Comparison of ENCODE assay signal across 8 cellular contexts in genomic region chrX:2497961-2498780, GRCh38. TPM values are rescaled to one million over a fixed set of nuclear protein-coding genes. Genes with fewer than 3 reads are reported as not detected.
DNase-seq lines count a peak whose midpoint lies in the region; ATAC-seq, FAIRE-seq and TF ChIP-seq lines count a peak whose summit lies in the region.

No MANE protein-coding gene starts in this region.

- peak overlapping the region; percentile 86 for H3K4me2 ChIP-seq in GM12878 (ENCODE audit: control insufficient read depth, insufficient read depth)

- H4K20me1 ChIP-seq in GM12878 (ENCODE audit: control insufficient read depth, insufficient read depth): no peaks in the 10 kb centered on the region

- peaks cover 55% of the 10 kb centered on the region for H3K79me2 ChIP-seq in GM12878 (ENCODE audit: control insufficient read depth, insufficient read depth, low read length)

- FAIRE-seq in GM12878 (lab: Jason Lieb, UNC): no peak
- no peak for FAIRE-seq in D721Med (lab: Jason Lieb, UNC)

- DNase-seq in HT-29 (ENCODE audit: low spot score) (peak; percentile 38), GM12878 (ENCODE audit: low read depth, low spot score) (no peak), iris pigment epithelial cell (ENCODE audit: low read depth) (peak; percentile 55), D721Med (ENCODE audit: insufficient read length, low spot score) (no peak), NCI-H1092 (lab: John Stamatoyannopoulos, UW) (no peak), kidney glomerular epithelial cell (lab: John Stamatoyannopoulos, UW) (no peak)

- H3K4me1 ChIP-seq in GM12878 (ENCODE audit: control insufficient read depth, insufficient read depth, low read length): peaks cover 15% of the 10 kb centered on the region
- H3K4me1 ChIP-seq in stomach smooth muscle (ENCODE audit: control insufficient read depth, insufficient read depth, low read length): peaks cover 24% of the 10 kb centered on the region

- RAD21 ChIA-PET in GM12878 (lab: Charles Lee; ENCODE audit: unreplicated experiment): no interaction called here

- CTCF ChIA-PET in GM12878 (lab: Yijun Ruan, JAX): no interaction called here

- BruUV-seq in GM12878 (replicated peaks; lab: Mats Ljungman, UMichigan): no TSS peak

- H2AFZ ChIP-seq in GM12878 (ENCODE audit: control insufficient read depth, low read depth, low read length): no peak overlapping the region

- in situ Hi-C loops in GM12878 (cut with MboI): no loop called here

- WGBS in GM12878 (ENCODE audit: insufficient coverage, insufficient replicate concordance, low lambda C conversion rate, missing lambda C conversion rate): 94% methylated on average over 11 of the region's 11 CpGs

- no peak for TF ChIP-seq RAD21 in GM12878 (IDR thresholded peaks at IDR 0.05; ENCODE audit: insufficient read depth, low read depth, low read length)

- ATAC-seq in GM12878: peak; percentile 17
- ATAC-seq in activated CD4-positive, CD25-positive, alpha-beta regulatory T cell treated with anti-CD3 and anti-CD28 coated beads, Interleukin-2, amount 50 U/mL, for 24 hours: no peak

- intact Hi-C loops in GM12878 (cut with micrococcal nuclease; ENCODE audit: unreplicated experiment): loop anchor here (2.0 to 5.0 kb wide), 2 partner anchors 89 to 836 kb away; no protein-coding TSS in a partner anchor

- TF ChIP-seq CTCF in GM12878 (IDR thresholded peaks at IDR 0.05 in 2 of 3, conservative IDR thresholded peaks at IDR 0.05 in 1 of 3; ENCODE audit: control insufficient read depth in 2 of 3, extremely low read depth in 1 of 3, insufficient read depth in 1 of 3, low read depth in 3 of 3, low read length in 3 of 3) (no peak), D721Med (IDR thresholded peaks at IDR 0.05; ENCODE audit: insufficient read depth, missing control alignments) (no peak)

- H3K36me3 ChIP-seq in GM12878 (ENCODE audit: control insufficient read depth in 2 of 2, insufficient read depth in 2 of 2, low read length in 1 of 2): peaks cover 3 to 6% of the 10 kb centered on the region in 2 experiments; a peak in 2 of 4 replicates
- no peaks in the 10 kb centered on the region for H3K36me3 ChIP-seq in stomach smooth muscle (ENCODE audit: control insufficient read depth in 2 of 2, insufficient read depth in 2 of 2, low read length in 2 of 2)

- SMC1A ChIA-PET in GM12878 (lab: Charles Lee; ENCODE audit: uncharacterized antibody, unreplicated experiment): no interaction called here

- H3K27me3 ChIP-seq in GM12878 (replicated peaks in 1 of 2; ENCODE audit: control insufficient read depth in 2 of 2, insufficient read depth in 2 of 2, low read length in 1 of 2) (no peaks in the 10 kb centered on the region), stomach smooth muscle (ENCODE audit: control insufficient read depth in 1 of 2, insufficient read depth in 2 of 2, low read length in 2 of 2) (no peaks in the 10 kb centered on the region)

- TF ChIP-seq EP300 in GM12878 (IDR thresholded peaks at IDR 0.05; ENCODE audit: borderline replicate concordance in 1 of 2, control insufficient read depth in 1 of 2, low read depth in 2 of 2, low read length in 2 of 2): no peak

- H3K4me3 ChIP-seq in GM12878 (peak overlapping the region; percentile 90), stomach smooth muscle (ENCODE audit: low read length in 2 of 2) (peak overlapping the region; percentile 8 to 81)

- peak overlapping the region; percentile 94 for H3K9ac ChIP-seq in GM12878 (ENCODE audit: control insufficient read depth, insufficient read depth, low read length)
- H3K9ac ChIP-seq in stomach smooth muscle (ENCODE audit: low read length in 2 of 2): peak overlapping the region in 1 of 2 donors; percentile 68

- POLR2A ChIA-PET in GM12878 (lab: Charles Lee): no interaction called here

- TF ChIP-seq POLR2A in GM12878 (IDR thresholded peaks at IDR 0.05; ENCODE audit: low read depth, low read length): no peak

- H3K27ac ChIP-seq in GM12878 (ENCODE audit: control insufficient read depth, insufficient read depth): peak overlapping the region; percentile 88
- peak overlapping the region; percentile 50 for H3K27ac ChIP-seq in stomach smooth muscle (ENCODE audit: low read length)

- H3K9me3 ChIP-seq in GM12878 (replicated peaks; ENCODE audit: control insufficient read depth, insufficient read depth, low read length): no peaks in the 10 kb centered on the region; the same call in 2 of the 3 replicates
- no peaks in the 10 kb centered on the region for H3K9me3 ChIP-seq in stomach smooth muscle (ENCODE audit: control insufficient read depth in 2 of 2, low read length in 2 of 2)

TF ChIP-seq in GM12878, 131 proteins besides CTCF, POLR2A, EP300 and RAD21:
- TF ChIP-seq BACH1 (IDR thresholded peaks at IDR 0.05; ENCODE audit: borderline replicate concordance) (no peak), BHLHE40 (IDR thresholded peaks at IDR 0.05; ENCODE audit: borderline replicate concordance in 1 of 2, low read depth in 2 of 2, low read length in 1 of 2) (peak in 1 of 2 experiments; percentile 40; a peak in 1 of 4 replicates), MLLT1 (IDR thresholded peaks at IDR 0.05) (peak; percentile 76), YY1 (IDR thresholded peaks at IDR 0.05; ENCODE audit: low read depth, low read length) (no peak), IRF4 (IDR thresholded peaks at IDR 0.05; ENCODE audit: low read depth, low read length) (no peak), RAD51 (IDR thresholded peaks at IDR 0.05) (peak; percentile 76; the same call in 1 of the 2 replicates), IRF3 (IDR thresholded peaks at IDR 0.05) (no peak)

RNA-seq across cellular contexts. Expression of gene DHRSX, which starts 2.6 kb away (rescaled TPM):
- total RNA-seq in HT-29 (2014; rRNA removed; shearing (Covaris generic)): 14.8 and 15.0 TPM in 2 replicates
- 47.4 and 74.2 TPM in 2 replicates for total RNA-seq in GM12878 (2013; cell fraction: nucleolus; rRNA removed)
- 17.6 and 20.7 TPM in 2 replicates for total RNA-seq in GM12878 (2014; rRNA removed)
- 9.0 and 11.3 TPM in 2 replicates for total RNA-seq in GM12878 (2014; rRNA removed; fragmentation: Illumina TruSeq; extraction: Trizol)
- 22.4 and 22.9 TPM in 2 replicates for total RNA-seq in GM12878 (2021)
- polyA plus RNA-seq in GM12878 (2011; ENCODE audit: low read depth): 9.9 TPM
- polyA plus RNA-seq in GM12878 (2011; rRNA removed): 20.8 and 22.0 TPM in 2 replicates
- polyA plus RNA-seq in GM12878 (2011; cell fraction: cytosol; rRNA removed): 38.0 and 38.2 TPM in 2 replicates
- polyA plus RNA-seq in GM12878 (2011; cell fraction: nucleus; rRNA removed): 24.8 TPM in 2 replicates
- polyA plus RNA-seq in GM12878 (2012): 22.3 and 28.7 TPM in 2 replicates
- 12.4 and 12.9 TPM in 2 replicates for polyA plus RNA-seq in GM12878 (2014; fragmentation: Illumina TruSeq; extraction: Trizol)
- 1 to 10 TPM; 1.7 to 3.3 TPM for polyA plus RNA-seq in GM12878 (2014; fragmentation: Nextera tagmentation; extraction: Ambion mirVana)
- 15.5 and 18.9 TPM in 2 replicates for polyA plus RNA-seq in GM12878 (2014; rRNA removed)
- polyA plus RNA-seq in GM12878 (2016; fragmentation: Nextera tagmentation; extraction: Ambion mirVana): 10 to 100 TPM; 33.5 to 39.5 TPM
- 25.2 and 29.1 TPM in 2 replicates for polyA minus RNA-seq in GM12878 (2011; rRNA and poly(A)+ RNA removed)
- polyA minus RNA-seq in GM12878 (2011; cell fraction: cytosol; rRNA and poly(A)+ RNA removed): 9.5 and 9.8 TPM in 2 replicates
- polyA minus RNA-seq in GM12878 (2011; cell fraction: nucleus; rRNA and poly(A)+ RNA removed): 11.2 and 17.8 TPM in 2 replicates

RNA-seq across cellular contexts. Expression of gene ZBED1, which starts 2.6 kb away (rescaled TPM):
- 19.8 and 21.9 TPM in 2 replicates for total RNA-seq in HT-29 (2014; rRNA removed; shearing (Covaris generic))
- 44.8 and 56.2 TPM in 2 replicates for total RNA-seq in GM12878 (2013; cell fraction: nucleolus; rRNA removed)
- total RNA-seq in GM12878 (2014; rRNA removed) (45.6 and 48.9 TPM in 2 replicates), GM12878 (2014; rRNA removed; fragmentation: Illumina TruSeq; extraction: Trizol) (33.9 and 40.0 TPM in 2 replicates), GM12878 (2021) (73.6 and 75.5 TPM in 2 replicates)
- polyA plus RNA-seq in GM12878 (2011; ENCODE audit: low read depth): 11.5 TPM
- polyA plus RNA-seq in GM12878 (2011; rRNA removed) (24.1 and 32.8 TPM in 2 replicates), GM12878 (2014; fragmentation: Illumina TruSeq; extraction: Trizol) (31.7 and 38.6 TPM in 2 replicates), GM12878 (2014; fragmentation: Nextera tagmentation; extraction: Ambion mirVana) (1 to 10 TPM; 1.9 to 4.8 TPM), GM12878 (2014; rRNA removed) (40.9 and 43.1 TPM in 2 replicates), GM12878 (2016; fragmentation: Nextera tagmentation; extraction: Ambion mirVana) (10 to 100 TPM; 47.6 to 48.3 TPM)
- polyA plus RNA-seq in GM12878 (2011; cell fraction: cytosol; rRNA removed): 48.5 and 59.8 TPM in 2 replicates
- polyA plus RNA-seq in GM12878 (2011; cell fraction: nucleus; rRNA removed): 14.8 and 27.3 TPM in 2 replicates
- polyA plus RNA-seq in GM12878 (2012): 24.7 and 27.0 TPM in 2 replicates
- polyA minus RNA-seq in GM12878 (2011; rRNA and poly(A)+ RNA removed): 36.8 and 71.4 TPM in 2 replicates
- polyA minus RNA-seq in GM12878 (2011; cell fraction: cytosol; rRNA and poly(A)+ RNA removed): 37.2 and 39.3 TPM in 2 replicates
- polyA minus RNA-seq in GM12878 (2011; cell fraction: nucleus; rRNA and poly(A)+ RNA removed): 9.6 and 22.6 TPM in 2 replicates

Comparison
In these comparisons a context has a peak if more than half of its experiments do, and no peak if none do; other contexts are left out.
1. DNase-seq: peak in HT-29 (single experiment) and iris pigment epithelial cell (single experiment); none in GM12878 (single experiment), D721Med (single experiment), NCI-H1092 (single experiment) and kidney glomerular epithelial cell (single experiment).